ENCODE assay signal across 12 cellular contexts in the genomic region with DNA sequence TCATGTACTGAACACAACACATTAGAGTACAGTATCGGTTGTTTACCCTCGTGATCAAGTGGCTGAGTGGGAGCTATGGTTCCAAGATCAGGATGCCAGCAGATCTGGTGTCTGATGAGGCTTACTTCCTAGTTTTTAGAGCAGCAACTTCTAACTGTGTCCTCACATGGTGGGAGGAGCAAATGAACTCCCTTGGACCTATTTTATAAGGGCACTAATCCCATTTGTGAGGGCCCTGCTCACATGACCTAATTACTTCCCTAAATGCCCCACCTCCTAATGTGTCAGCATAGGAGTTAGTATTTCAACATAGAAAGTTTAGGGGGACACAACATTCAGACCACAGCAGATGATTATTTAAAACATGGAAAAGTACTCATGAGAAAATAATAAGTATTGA.
DNase-seq lines count a peak whose midpoint lies in the region; ATAC-seq and TF ChIP-seq lines count a peak whose summit lies in the region.
"Had no signal": no experiment of that assay in that cellular context is flagged by ENCODE, and none has a peak within 500 bp of the region (broad histone marks: within the 10 kb centered on the region; RNA-seq: fewer than 3 reads in every experiment).

No MANE protein-coding gene starts in this region.

- peaks cover 56% of the 10 kb centered on the region for H3K4me1 Mint-ChIP-seq in activated CD8-positive, alpha-beta memory T cell treated with anti-CD3 and anti-CD28 coated beads, Interleukin-2, amount 10 ng/mL, durations not matched to agents 7 days and 5 days
- peaks cover 38% of the 10 kb centered on the region for H3K4me1 Mint-ChIP-seq in activated CD8-positive, alpha-beta T cell treated with anti-CD3 and anti-CD28 coated beads, Interleukin-2, amount 10 ng/mL, durations not matched to agents 7 days and 5 days (ENCODE audit: low read depth)
- peaks cover 0 to 42% (median 7%) of the 10 kb centered on the region in 4 donors for H3K4me1 Mint-ChIP-seq in naive thymus-derived CD8-positive, alpha-beta T cell

- peaks cover 6% of the 10 kb centered on the region for H3K9me3 Mint-ChIP-seq in activated CD8-positive, alpha-beta memory T cell treated with anti-CD3 and anti-CD28 coated beads, Interleukin-2, amount 10 ng/mL, durations not matched to agents 7 days and 5 days (ENCODE audit: low read depth)
- no peaks in the 10 kb centered on the region for H3K9me3 Mint-ChIP-seq in activated CD8-positive, alpha-beta T cell treated with anti-CD3 and anti-CD28 coated beads, Interleukin-2, amount 10 ng/mL, durations not matched to agents 7 days and 5 days (ENCODE audit: insufficient read depth)
- H3K9me3 Mint-ChIP-seq in naive thymus-derived CD8-positive, alpha-beta T cell, result peaks cover 0 to 23% (median 16%) of the 10 kb centered on the region in 9 donors

- no peak for TF ChIP-seq CTCF in HL-60 (IDR thresholded peaks at IDR 0.05; ENCODE audit: insufficient read depth, low read length)

- POLR2A ChIA-PET in activated CD8-positive, alpha-beta T cell treated with anti-CD3 and anti-CD28 coated beads, Interleukin-2, amount 10 ng/mL, durations not matched to agents 7 days and 5 days (lab: Charles Lee), result no interaction called here
- POLR2A ChIA-PET in naive thymus-derived CD8-positive, alpha-beta T cell (lab: Charles Lee), result no interaction called here

- ATAC-seq in activated CD8-positive, alpha-beta memory T cell treated with anti-CD3 and anti-CD28 coated beads, Interleukin-2, amount 10 ng/mL, durations not matched to agents 7 days and 5 days, result no peak
- no peak for ATAC-seq in activated CD8-positive, alpha-beta T cell treated with anti-CD3 and anti-CD28 coated beads, Interleukin-2, amount 10 ng/mL, durations not matched to agents 7 days and 5 days
- ATAC-seq in naive thymus-derived CD8-positive, alpha-beta T cell, result no peak
- ATAC-seq in GM18861 (IDR thresholded peaks at IDR 0.05; ENCODE audit: unreplicated experiment), result no peak

- peak overlapping the region; percentile 80 for H3K27ac Mint-ChIP-seq in activated CD8-positive, alpha-beta memory T cell treated with anti-CD3 and anti-CD28 coated beads, Interleukin-2, amount 10 ng/mL, durations not matched to agents 7 days and 5 days
- no peak overlapping the region for H3K27ac Mint-ChIP-seq in activated CD8-positive, alpha-beta T cell treated with anti-CD3 and anti-CD28 coated beads, Interleukin-2, amount 10 ng/mL, durations not matched to agents 7 days and 5 days
- H3K27ac Mint-ChIP-seq in naive thymus-derived CD8-positive, alpha-beta T cell, result no peak overlapping the region
- H3K27ac Mint-ChIP-seq: memory B cell had no signal

- CTCF ChIA-PET in activated CD8-positive, alpha-beta memory T cell treated with anti-CD3 and anti-CD28 coated beads, Interleukin-2, amount 10 ng/mL, durations not matched to agents 7 days and 5 days (lab: Charles Lee), result interaction anchor here (1.3 to 1.7 kb wide), 2 partner anchors 9 to 112 kb away, joined by 5 read pairs; a partner anchor contains a TSS
- CTCF ChIA-PET in activated CD8-positive, alpha-beta T cell treated with anti-CD3 and anti-CD28 coated beads, Interleukin-2, amount 10 ng/mL, durations not matched to agents 7 days and 5 days (lab: Charles Lee), result no interaction called here

- peaks cover 39% of the 10 kb centered on the region for H3K36me3 Mint-ChIP-seq in activated CD8-positive, alpha-beta memory T cell treated with anti-CD3 and anti-CD28 coated beads, Interleukin-2, amount 10 ng/mL, durations not matched to agents 7 days and 5 days
- peaks cover 23% of the 10 kb centered on the region for H3K36me3 Mint-ChIP-seq in activated CD8-positive, alpha-beta T cell treated with anti-CD3 and anti-CD28 coated beads, Interleukin-2, amount 10 ng/mL, durations not matched to agents 7 days and 5 days (ENCODE audit: low read depth)
- peaks cover 0 to 15% (median 0%) of the 10 kb centered on the region in 3 donors for H3K36me3 Mint-ChIP-seq in naive thymus-derived CD8-positive, alpha-beta T cell

- peak overlapping the region; percentile 73 for H3K4me3 Mint-ChIP-seq in activated CD8-positive, alpha-beta memory T cell treated with anti-CD3 and anti-CD28 coated beads, Interleukin-2, amount 10 ng/mL, durations not matched to agents 7 days and 5 days
- H3K4me3 Mint-ChIP-seq in activated CD8-positive, alpha-beta T cell treated with anti-CD3 and anti-CD28 coated beads, Interleukin-2, amount 10 ng/mL, durations not matched to agents 7 days and 5 days, result peak overlapping the region; percentile 68
- peak overlapping the region in 6 of 10 donors; percentile 5 to 82 (median 58) for H3K4me3 Mint-ChIP-seq in naive thymus-derived CD8-positive, alpha-beta T cell
- H3K4me3 Mint-ChIP-seq: memory B cell had no signal

- no peak for DNase-seq in activated CD8-positive, alpha-beta memory T cell treated with anti-CD3 and anti-CD28 coated beads, Interleukin-2, amount 10 ng/mL, durations not matched to agents 7 days and 5 days
- DNase-seq in activated CD8-positive, alpha-beta memory T cell treated with anti-CD3 and anti-CD28 coated beads for 24 hours, result no peak
- DNase-seq in HL-60 (ENCODE audit: low read depth in 1 of 2, low spot score in 1 of 2) (peak in 1 of 2 experiments; percentile 55), pons (ENCODE audit: low spot score) (no peak)
- no peak for DNase-seq in activated CD8-positive, alpha-beta T cell treated with anti-CD3 and anti-CD28 coated beads, Interleukin-2, amount 10 ng/mL, durations not matched to agents 7 days and 5 days
- no peak for DNase-seq in naive thymus-derived CD8-positive, alpha-beta T cell
- no peak for DNase-seq in stimulated activated CD4-positive, alpha-beta T cell treated with anti-CD3 and anti-CD28 coated beads, Interleukin-4, amount 100 ng/mL, for 1 hour
- DNase-seq: activated T-cell treated with anti-CD3 and anti-CD28 coated beads, Interleukin-2, amount 50 U/mL, for 4 hours; DMS153; posterior cingulate gyrus had no signal

- H3K27ac ChIP-seq in HL-60 (replicated peaks), result peak overlapping the region; percentile 80

- no peaks in the 10 kb centered on the region for H3K27me3 ChIP-seq in HL-60 (ENCODE audit: insufficient read depth, poor library complexity, severe bottlenecking)

- no peak overlapping the region for H3K4me3 ChIP-seq in HL-60 (replicated peaks; ENCODE audit: insufficient read depth, low read length)

- H3K27me3 Mint-ChIP-seq in activated CD8-positive, alpha-beta memory T cell treated with anti-CD3 and anti-CD28 coated beads, Interleukin-2, amount 10 ng/mL, durations not matched to agents 7 days and 5 days, result no peaks in the 10 kb centered on the region
- H3K27me3 Mint-ChIP-seq in activated CD8-positive, alpha-beta T cell treated with anti-CD3 and anti-CD28 coated beads, Interleukin-2, amount 10 ng/mL, durations not matched to agents 7 days and 5 days (ENCODE audit: low read depth), result peaks cover 12% of the 10 kb centered on the region
- H3K27me3 Mint-ChIP-seq in naive thymus-derived CD8-positive, alpha-beta T cell, result peaks cover 17 to 63% (median 44%) of the 10 kb centered on the region in 5 donors
